18 cellular contexts compared by ENCODE assay signal in genomic region chr13:41543664-41544300, GRCh38.
"Had no signal": no experiment of that assay in that cellular context is flagged by ENCODE, and none has a peak within 500 bp of the region (broad histone marks: within the 10 kb centered on the region; RNA-seq: fewer than 3 reads in every experiment).

No MANE protein-coding gene starts in this region.

- ATAC-seq: left ventricle myocardium superior, mucosa of descending colon had no signal

- H3K4me3 ChIP-seq: cardiac muscle cell, mucosa of descending colon, prostate gland, right atrium auricular region, skin epidermis, suprapubic skin had no signal

- H3K27me3 ChIP-seq: cardiac muscle cell, right atrium auricular region, suprapubic skin had no signal

- H3K36me3 ChIP-seq: cardiac muscle cell, prostate gland, right atrium auricular region, suprapubic skin had no signal

- H3K27ac Mint-ChIP-seq: activated CD4-positive, alpha-beta T cell treated with anti-CD3 and anti-CD28 coated beads, Interleukin-2, amount 10 ng/mL, durations not matched to agents 7 days and 5 days; activated naive CD8-positive, alpha-beta T cell; memory B cell; stimulated activated naive CD8-positive, alpha-beta T cell treated with anti-CD3 and anti-CD28 coated beads, Interleukin-15, Interleukin-2, amounts not matched to agents 100 ng/mL and 50 ng/mL, for 24 hours had no signal

- FAIRE-seq: kidney had no signal

- H3K4me1 Mint-ChIP-seq: memory B cell, naive B cell had no signal

- H3K9me3 Mint-ChIP-seq: memory B cell had no signal

- H3K4me3 Mint-ChIP-seq: activated CD4-positive, alpha-beta T cell treated with anti-CD3 and anti-CD28 coated beads, Interleukin-2, amount 10 ng/mL, durations not matched to agents 7 days and 5 days; activated naive CD8-positive, alpha-beta T cell; memory B cell; naive B cell; stimulated activated naive CD8-positive, alpha-beta T cell treated with anti-CD3 and anti-CD28 coated beads, Interleukin-15, Interleukin-2, amounts not matched to agents 100 ng/mL and 50 ng/mL, for 24 hours had no signal

- H3K27ac ChIP-seq: cardiac muscle cell, prostate gland, right atrium auricular region, skin epidermis, suprapubic skin had no signal

- H3K9me3 ChIP-seq: mucosa of descending colon, prostate gland, right atrium auricular region, suprapubic skin had no signal

- H3K36me3 Mint-ChIP-seq: activated naive CD8-positive, alpha-beta T cell; naive B cell had no signal

- DNase-seq: activated CD4-positive, alpha-beta T cell treated with anti-CD3 and anti-CD28 coated beads, Interleukin-2, amount 10 ng/mL, durations not matched to agents 7 days and 5 days; activated gamma-delta T cell; dermis blood vessel endothelial cell; effector memory CD4-positive, alpha-beta T cell; foreskin fibroblast; kidney; left ventricle myocardium superior; mucosa of descending colon; naive B cell; trophoblast cell had no signal

- H3K27me3 Mint-ChIP-seq: activated CD4-positive, alpha-beta T cell treated with anti-CD3 and anti-CD28 coated beads, Interleukin-2, amount 10 ng/mL, durations not matched to agents 7 days and 5 days; activated naive CD8-positive, alpha-beta T cell; stimulated activated naive CD8-positive, alpha-beta T cell treated with anti-CD3 and anti-CD28 coated beads, Interleukin-15, Interleukin-2, amounts not matched to agents 100 ng/mL and 50 ng/mL, for 24 hours had no signal
